ENCODE assay signal across 11 cellular contexts in genomic region chr20:48759631-48760245, GRCh38.
A peak's percentile ranks its signal among the peaks of the same experiment; 100 is the strongest.
DNase-seq lines count a peak whose midpoint lies in the region; ATAC-seq lines count a peak whose summit lies in the region.
"Had no signal": no experiment of that assay in that cellular context is flagged by ENCODE, and none has a peak within 500 bp of the region (broad histone marks: within the 10 kb centered on the region; RNA-seq: fewer than 3 reads in every experiment).

No MANE protein-coding gene starts in this region.

- peaks cover 9% of the 10 kb centered on the region for H3K9me3 Mint-ChIP-seq in activated T-cell treated with anti-CD3 and anti-CD28 coated beads, Interleukin-2, amount 50 U/mL, for 4 hours
- peaks cover 20% of the 10 kb centered on the region for H3K9me3 Mint-ChIP-seq in activated T-helper 2 cell treated with anti-CD3 and anti-CD28 coated beads, Interferon-gamma antibody, Interleukin-2, Interleukin-4, amounts not matched to agents 10 μg/mL and 5 μg/mL and 100 μg/mL, durations not matched to agents 14 hours and 24 hours and 36 hours
- no peaks in the 10 kb centered on the region for H3K9me3 Mint-ChIP-seq in stimulated activated effector memory CD8-positive, alpha-beta T cell treated with anti-CD3 and anti-CD28 coated beads, Interleukin-12 subunit alpha, Interleukin-12 subunit beta, amount 100 ng/mL, for 72 hours
- H3K9me3 Mint-ChIP-seq: nephron had no signal

- H3K36me3 Mint-ChIP-seq in activated T-cell treated with anti-CD3 and anti-CD28 coated beads, Interleukin-2, amount 50 U/mL, for 4 hours (ENCODE audit: insufficient read depth), result peaks cover 13% of the 10 kb centered on the region
- H3K36me3 Mint-ChIP-seq in activated T-helper 2 cell treated with anti-CD3 and anti-CD28 coated beads, Interferon-gamma antibody, Interleukin-2, Interleukin-4, amounts not matched to agents 10 μg/mL and 5 μg/mL and 100 μg/mL, durations not matched to agents 14 hours and 24 hours and 36 hours (ENCODE audit: low read depth), result peaks cover 62% of the 10 kb centered on the region
- peaks cover 42% of the 10 kb centered on the region for H3K36me3 Mint-ChIP-seq in stimulated activated effector memory CD8-positive, alpha-beta T cell treated with anti-CD3 and anti-CD28 coated beads, Interleukin-12 subunit alpha, Interleukin-12 subunit beta, amount 100 ng/mL, for 72 hours

- peak overlapping the region; percentile 96 for H3K27ac Mint-ChIP-seq in activated T-helper 2 cell treated with anti-CD3 and anti-CD28 coated beads, Interferon-gamma antibody, Interleukin-2, Interleukin-4, amounts not matched to agents 10 μg/mL and 5 μg/mL and 100 μg/mL, durations not matched to agents 14 hours and 24 hours and 36 hours
- H3K27ac Mint-ChIP-seq in stimulated activated effector memory CD8-positive, alpha-beta T cell treated with anti-CD3 and anti-CD28 coated beads, Interleukin-12 subunit alpha, Interleukin-12 subunit beta, amount 100 ng/mL, for 72 hours, result peak overlapping the region; percentile 92
- H3K27ac Mint-ChIP-seq: nephron had no signal

- no peak for ATAC-seq in activated T-cell treated with anti-CD3 and anti-CD28 coated beads, Interleukin-2, amount 50 U/mL, for 4 hours
- no peak for ATAC-seq in stimulated activated effector memory CD8-positive, alpha-beta T cell treated with anti-CD3 and anti-CD28 coated beads, Interleukin-12 subunit alpha, Interleukin-12 subunit beta, amount 100 ng/mL, for 72 hours
- no peak for ATAC-seq in esophagus mucosa

- DNase-seq in activated T-cell treated with anti-CD3 and anti-CD28 coated beads, Interleukin-2, amount 50 U/mL, for 4 hours, result no peak
- DNase-seq in activated T-cell treated with anti-CD3 and anti-CD28 coated beads for 4 hours (no peak), NCI-H146 treated with DMSO at 0.1 percent for 48 hours (lab: John Stamatoyannopoulos, UW; ENCODE audit: unreplicated experiment) (peak; percentile 87), SHP77 (lab: John Stamatoyannopoulos, UW) (no peak), DMS53 treated with DMSO at 0.1 percent for 48 hours (lab: John Stamatoyannopoulos, UW; ENCODE audit: unreplicated experiment) (no peak)
- no peak for DNase-seq in activated T-helper 2 cell treated with anti-CD3 and anti-CD28 coated beads, Interferon-gamma antibody, Interleukin-2, Interleukin-4, amounts not matched to agents 10 μg/mL and 5 μg/mL and 100 μg/mL, durations not matched to agents 14 hours and 24 hours and 36 hours (ENCODE audit: low spot score)
- DNase-seq in stimulated activated effector memory CD8-positive, alpha-beta T cell treated with anti-CD3 and anti-CD28 coated beads, Interleukin-12 subunit alpha, Interleukin-12 subunit beta, amount 100 ng/mL, for 72 hours (ENCODE audit: low spot score in 2 of 2), result no peak
- DNase-seq: gastrocnemius medialis, NCI-H526 treated with DMSO at 0.1 percent for 48 hours had no signal

- no peaks in the 10 kb centered on the region for H3K27me3 Mint-ChIP-seq in activated T-cell treated with anti-CD3 and anti-CD28 coated beads, Interleukin-2, amount 50 U/mL, for 4 hours (ENCODE audit: low read depth)
- no peaks in the 10 kb centered on the region for H3K27me3 Mint-ChIP-seq in activated T-helper 2 cell treated with anti-CD3 and anti-CD28 coated beads, Interferon-gamma antibody, Interleukin-2, Interleukin-4, amounts not matched to agents 10 μg/mL and 5 μg/mL and 100 μg/mL, durations not matched to agents 14 hours and 24 hours and 36 hours (ENCODE audit: low read depth)

- intact Hi-C loops in activated T-helper 2 cell treated with anti-CD3 and anti-CD28 coated beads, Interferon-gamma antibody, Interleukin-2, Interleukin-4, amounts not matched to agents 10 μg/mL and 5 μg/mL and 100 μg/mL, durations not matched to agents 14 hours and 24 hours and 36 hours (cut with micrococcal nuclease), result loop anchor here (1.0 to 10.0 kb wide), 2 partner anchors 10 to 835 kb away; no protein-coding TSS in a partner anchor

- H3K4me3 Mint-ChIP-seq in activated T-cell treated with anti-CD3 and anti-CD28 coated beads, Interleukin-2, amount 50 U/mL, for 4 hours, result peak overlapping the region; percentile 65
- H3K4me3 Mint-ChIP-seq in activated T-helper 2 cell treated with anti-CD3 and anti-CD28 coated beads, Interferon-gamma antibody, Interleukin-2, Interleukin-4, amounts not matched to agents 10 μg/mL and 5 μg/mL and 100 μg/mL, durations not matched to agents 14 hours and 24 hours and 36 hours (ENCODE audit: low read depth), result no peak overlapping the region
- peak overlapping the region; percentile 67 for H3K4me3 Mint-ChIP-seq in stimulated activated effector memory CD8-positive, alpha-beta T cell treated with anti-CD3 and anti-CD28 coated beads, Interleukin-12 subunit alpha, Interleukin-12 subunit beta, amount 100 ng/mL, for 72 hours
- H3K4me3 Mint-ChIP-seq: nephron had no signal

- H3K4me1 Mint-ChIP-seq in activated T-cell treated with anti-CD3 and anti-CD28 coated beads, Interleukin-2, amount 50 U/mL, for 4 hours (ENCODE audit: low read depth), result peaks cover 89% of the 10 kb centered on the region
- H3K4me1 Mint-ChIP-seq in activated T-helper 2 cell treated with anti-CD3 and anti-CD28 coated beads, Interferon-gamma antibody, Interleukin-2, Interleukin-4, amounts not matched to agents 10 μg/mL and 5 μg/mL and 100 μg/mL, durations not matched to agents 14 hours and 24 hours and 36 hours (ENCODE audit: low read depth), result peaks cover 57% of the 10 kb centered on the region
- peaks cover 91% of the 10 kb centered on the region for H3K4me1 Mint-ChIP-seq in stimulated activated effector memory CD8-positive, alpha-beta T cell treated with anti-CD3 and anti-CD28 coated beads, Interleukin-12 subunit alpha, Interleukin-12 subunit beta, amount 100 ng/mL, for 72 hours
- H3K4me1 Mint-ChIP-seq: nephron had no signal
